In the genomic region with DNA sequence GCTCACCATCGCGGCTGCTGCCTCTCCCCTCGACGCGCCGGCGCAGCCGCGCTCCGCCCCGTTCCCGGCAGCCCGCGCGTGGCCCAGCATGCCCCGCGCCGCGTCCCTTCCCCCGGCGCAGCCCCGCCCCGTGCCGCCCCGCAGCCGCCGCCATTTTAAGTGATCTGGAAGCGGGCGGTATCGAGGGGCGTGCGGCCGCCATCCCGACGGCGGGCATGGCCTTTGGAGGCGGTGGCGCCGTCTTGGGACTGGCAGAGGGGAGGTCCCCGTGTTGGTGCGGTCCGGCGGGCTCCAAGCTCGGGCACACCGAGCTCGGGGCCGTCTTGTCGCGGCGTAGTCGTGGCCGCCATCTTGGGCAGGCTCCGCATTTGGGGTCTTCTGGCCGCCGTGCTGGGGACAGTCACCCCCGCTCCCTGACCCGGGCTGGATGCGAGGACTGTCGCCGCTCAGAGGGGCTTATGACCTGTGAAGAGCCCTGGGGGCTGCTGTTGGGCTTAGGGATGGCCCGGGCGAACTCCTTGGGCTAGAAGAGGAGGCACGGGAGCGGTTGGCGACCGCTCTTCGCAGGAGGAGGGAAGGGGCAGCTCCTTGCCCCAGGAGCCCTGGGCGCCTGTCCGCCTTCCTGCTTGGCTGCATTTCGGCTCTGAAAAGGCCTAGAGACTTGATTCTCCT, we compare ENCODE assay signal across 8 cellular contexts. TPM values are rescaled to one million over a fixed set of nuclear protein-coding genes. Genes with fewer than 3 reads are reported as not detected.
DNase-seq lines count a peak whose midpoint lies in the region; ATAC-seq and TF ChIP-seq lines count a peak whose summit lies in the region.

Gene ELOB (minus strand): TSS at position 50 of the 672 bp plus-strand sequence. CDS start 41 bp downstream, at position 9.

- peak within 1 kb of the TSS; percentile 93 to 98 (median 96) for H3K27ac Mint-ChIP-seq in CD14-positive monocyte
- peak within 1 kb of the TSS; percentile 97 for H3K27ac Mint-ChIP-seq in activated CD8-positive, alpha-beta memory T cell treated with anti-CD3 and anti-CD28 coated beads, Interleukin-2, amount 10 ng/mL, durations not matched to agents 7 days and 5 days

- H3K27me3 ChIP-seq in endocrine pancreas (ENCODE audit: control insufficient read depth, insufficient read depth, low read length) = no peaks in the 10 kb centered on the region

- H3K36me3 Mint-ChIP-seq in CD14-positive monocyte = peaks cover 27 to 37% of the 10 kb centered on the region in 2 donors
- peaks cover 5% of the 10 kb centered on the region for H3K36me3 Mint-ChIP-seq in activated CD8-positive, alpha-beta memory T cell treated with anti-CD3 and anti-CD28 coated beads, Interleukin-2, amount 10 ng/mL, durations not matched to agents 7 days and 5 days

- DNase-seq in CD14-positive monocyte (ENCODE audit: low spot score) = peak; percentile 77
- peak; percentile 67 to 92 for DNase-seq in NOMO-1 (lab: John Stamatoyannopoulos, UW; ENCODE audit: unreplicated experiment in 2 of 2)
- peak; percentile 92 for DNase-seq in activated CD8-positive, alpha-beta memory T cell treated with anti-CD3 and anti-CD28 coated beads, Interleukin-2, amount 10 ng/mL, durations not matched to agents 7 days and 5 days
- peak; percentile 97 for DNase-seq in mesenteric fat pad (ENCODE audit: low spot score)
- DNase-seq in stimulated activated CD8-positive, alpha-beta memory T cell treated with anti-CD3 and anti-CD28 coated beads, Interleukin-15, amount 100 ng/mL, for 1 hour (ENCODE audit: low read depth) = peak; percentile 72

- intact Hi-C loops in CD14-positive monocyte (cut with micrococcal nuclease) = loop anchor here in 1 of 2 donors (5.0 kb wide), 1 partner anchor 245 kb away; the partner anchor contains the start of genes HCFC1R1, THOC6 and TNFRSF12A

- TF ChIP-seq CTCF in CD14-positive monocyte (IDR thresholded peaks at IDR 0.05) = no peak

- no peaks in the 10 kb centered on the region for H3K36me3 ChIP-seq in endocrine pancreas (ENCODE audit: control insufficient read depth, insufficient read depth, low read length)

- H3K4me1 ChIP-seq in endocrine pancreas (ENCODE audit: control insufficient read depth, insufficient read depth, low read length) = no peaks in the 10 kb centered on the region

- peaks cover 41% of the 10 kb centered on the region for H3K4me1 Mint-ChIP-seq in CD14-positive monocyte
- H3K4me1 Mint-ChIP-seq in activated CD8-positive, alpha-beta memory T cell treated with anti-CD3 and anti-CD28 coated beads, Interleukin-2, amount 10 ng/mL, durations not matched to agents 7 days and 5 days = peaks cover 24% of the 10 kb centered on the region

- peak within 1 kb of the TSS; percentile 97 for H3K9ac ChIP-seq in endocrine pancreas (ENCODE audit: control insufficient read depth, insufficient read depth, low read length)

- H3K9me3 Mint-ChIP-seq in CD14-positive monocyte = peaks cover 0 to 3% (median 0%) of the 10 kb centered on the region in 7 donors
- no peaks in the 10 kb centered on the region for H3K9me3 Mint-ChIP-seq in activated CD8-positive, alpha-beta memory T cell treated with anti-CD3 and anti-CD28 coated beads, Interleukin-2, amount 10 ng/mL, durations not matched to agents 7 days and 5 days (ENCODE audit: low read depth)

- CTCF ChIA-PET in activated CD8-positive, alpha-beta memory T cell treated with anti-CD3 and anti-CD28 coated beads, Interleukin-2, amount 10 ng/mL, durations not matched to agents 7 days and 5 days (lab: Charles Lee) = interaction anchor here (0.9 to 1.5 kb wide), 3 partner anchors 14 to 65 kb away, joined by 3 to 7 read pairs (median 3); partner anchors contain the start of gene SRRM2

- peaks cover 0 to 11% (median 5%) of the 10 kb centered on the region in 3 donors for H3K27me3 Mint-ChIP-seq in CD14-positive monocyte (ENCODE audit: low read depth in 3 of 3)
- H3K27me3 Mint-ChIP-seq in activated CD8-positive, alpha-beta memory T cell treated with anti-CD3 and anti-CD28 coated beads, Interleukin-2, amount 10 ng/mL, durations not matched to agents 7 days and 5 days = no peaks in the 10 kb centered on the region

- H3K9me3 ChIP-seq in endocrine pancreas (ENCODE audit: control insufficient read depth, low read length) = no peaks in the 10 kb centered on the region

- ATAC-seq in GM19351 (IDR thresholded peaks at IDR 0.05; ENCODE audit: unreplicated experiment) (peak; percentile 75), HG03521 (IDR thresholded peaks at IDR 0.05; ENCODE audit: unreplicated experiment) (peak; percentile 81)
- ATAC-seq in activated CD8-positive, alpha-beta memory T cell treated with anti-CD3 and anti-CD28 coated beads, Interleukin-2, amount 10 ng/mL, durations not matched to agents 7 days and 5 days = peak; percentile 95

- H3K4me3 Mint-ChIP-seq in CD14-positive monocyte = peak within 1 kb of the TSS; percentile 91 to 97
- peak within 1 kb of the TSS; percentile 92 for H3K4me3 Mint-ChIP-seq in activated CD8-positive, alpha-beta memory T cell treated with anti-CD3 and anti-CD28 coated beads, Interleukin-2, amount 10 ng/mL, durations not matched to agents 7 days and 5 days

- H3K4me3 ChIP-seq in endocrine pancreas (ENCODE audit: control insufficient read depth, insufficient read depth, low read length) = peak within 1 kb of the TSS; percentile 81

RNA-seq across cellular contexts. Expression of gene ELOB, which starts in this region (rescaled TPM):
- 100 to 1,000 TPM; 363 to 405 TPM for polyA plus RNA-seq in CD14-positive monocyte
- total RNA-seq in activated CD8-positive, alpha-beta memory T cell treated with anti-CD3 and anti-CD28 coated beads, Interleukin-2, amount 10 ng/mL, durations not matched to agents 7 days and 5 days = 100 to 1,000 TPM; 260 to 318 TPM
- 212 TPM for total RNA-seq in mesenteric fat pad

Comparison
In these comparisons a context has a peak if more than half of its experiments do, and no peak if none do; other contexts are left out.
1. Peak in every context shown above with its lines: DNase-seq, ATAC-seq and H3K4me3 ChIP-seq.